1 cellular context compared by ENCODE assay signal in genomic region chr5:133116601-133117000, GRCh38.
TF ChIP-seq lines count a peak whose summit lies in the region.

No MANE protein-coding gene starts in this region.

TF ChIP-seq in GM23338, 12 proteins besides CTCF, POLR2A, EP300 and RAD21 (continued from another document):
- TF ChIP-seq JUNB (IDR thresholded peaks at IDR 0.05; ENCODE audit: unreplicated experiment) (no peak), ZNF114 (CRISPR knock-in tag; IDR thresholded peaks at IDR 0.05) (no peak), NANOG (IDR thresholded peaks at IDR 0.05; ENCODE audit: borderline replicate concordance) (no peak), EZH2phosphoT487 (IDR thresholded peaks at IDR 0.05; ENCODE audit: unreplicated experiment) (no peak), POLR2AphosphoS5 (IDR thresholded peaks at IDR 0.05; ENCODE audit: low read depth) (no peak), ZNF462 (CRISPR knock-in tag; IDR thresholded peaks at IDR 0.05) (no peak), CREB1 (CRISPR knock-in tag; IDR thresholded peaks at IDR 0.05; ENCODE audit: low read depth) (no peak), EZH2 (IDR thresholded peaks at IDR 0.05; ENCODE audit: low read depth, unreplicated experiment) (no peak)
TF ChIP-seq in GM23338: peak in this region for 0.
